In genomic region chr6:162442675-162443074, GRCh38 we compare ENCODE assay signal across 10 cellular contexts.
A peak's percentile ranks its signal among the peaks of the same experiment; 100 is the strongest.
DNase-seq lines count a peak whose midpoint lies in the region; ATAC-seq and TF ChIP-seq lines count a peak whose summit lies in the region.
"Had no signal": no experiment of that assay in that cellular context is flagged by ENCODE, and none has a peak within 500 bp of the region (broad histone marks: within the 10 kb centered on the region; RNA-seq: fewer than 3 reads in every experiment).

No MANE protein-coding gene starts in this region.

- H3K4me3 Mint-ChIP-seq in nephron, result no peak overlapping the region

- H3K4me1 Mint-ChIP-seq in nephron, result no peaks in the 10 kb centered on the region

- ATAC-seq in GM21619 (IDR thresholded peaks at IDR 0.05; ENCODE audit: unreplicated experiment) (no peak), GM19452 (IDR thresholded peaks at IDR 0.05; ENCODE audit: unreplicated experiment) (no peak)

- TF ChIP-seq CTCF in GM12873 (IDR thresholded peaks at IDR 0.05; ENCODE audit: insufficient read depth, low read depth, low read length, missing control alignments) (peak; percentile 14), nephron (IDR thresholded peaks at IDR 0.05; ENCODE audit: unreplicated experiment in 3 of 3) (peak; percentile 27 to 68 (median 32)), GM20000 (IDR thresholded peaks at IDR 0.05; ENCODE audit: extremely low read depth, missing control alignments) (no peak)

- H3K9me3 Mint-ChIP-seq in nephron, result peaks cover 19% of the 10 kb centered on the region

- DNase-seq in NCI-H526 treated with DMSO at 0.1 percent for 48 hours (lab: John Stamatoyannopoulos, UW) (peak; percentile 32), erythroblast (lab: John Stamatoyannopoulos, UW) (peak; percentile 5 to 18), NCI-H187 (lab: John Stamatoyannopoulos, UW) (no peak), GM20000 (ENCODE audit: low spot score) (no peak)
- DNase-seq: activated CD4-positive, alpha-beta T cell treated with anti-CD3 and anti-CD28 coated beads, Interleukin-2, amount 50 U/mL, for 48 hours; NCI-H187 treated with DMSO at 0.1 percent for 48 hours had no signal

- no peaks in the 10 kb centered on the region for H3K27me3 Mint-ChIP-seq in nephron (ENCODE audit: low read depth)

- H3K36me3 Mint-ChIP-seq in nephron (ENCODE audit: low read depth), result peaks cover 13% of the 10 kb centered on the region

- H3K27ac Mint-ChIP-seq in nephron, result peak overlapping the region in 2 of 3 experiments; percentile 5 to 37

- TF ChIP-seq POLR2A in erythroblast (IDR thresholded peaks at IDR 0.05; ENCODE audit: low read length), result no peak

Comparison
In these comparisons a context has a peak if more than half of its experiments do, and no peak if none do; other contexts are left out.
1. DNase-seq: peak in NCI-H526 treated with DMSO at 0.1 percent for 48 hours (single experiment) and erythroblast (2 of 2); none in NCI-H187 (0 of 2) and GM20000 (single experiment).